Comparison of ENCODE assay signal across 1 cellular context in the genomic region with DNA sequence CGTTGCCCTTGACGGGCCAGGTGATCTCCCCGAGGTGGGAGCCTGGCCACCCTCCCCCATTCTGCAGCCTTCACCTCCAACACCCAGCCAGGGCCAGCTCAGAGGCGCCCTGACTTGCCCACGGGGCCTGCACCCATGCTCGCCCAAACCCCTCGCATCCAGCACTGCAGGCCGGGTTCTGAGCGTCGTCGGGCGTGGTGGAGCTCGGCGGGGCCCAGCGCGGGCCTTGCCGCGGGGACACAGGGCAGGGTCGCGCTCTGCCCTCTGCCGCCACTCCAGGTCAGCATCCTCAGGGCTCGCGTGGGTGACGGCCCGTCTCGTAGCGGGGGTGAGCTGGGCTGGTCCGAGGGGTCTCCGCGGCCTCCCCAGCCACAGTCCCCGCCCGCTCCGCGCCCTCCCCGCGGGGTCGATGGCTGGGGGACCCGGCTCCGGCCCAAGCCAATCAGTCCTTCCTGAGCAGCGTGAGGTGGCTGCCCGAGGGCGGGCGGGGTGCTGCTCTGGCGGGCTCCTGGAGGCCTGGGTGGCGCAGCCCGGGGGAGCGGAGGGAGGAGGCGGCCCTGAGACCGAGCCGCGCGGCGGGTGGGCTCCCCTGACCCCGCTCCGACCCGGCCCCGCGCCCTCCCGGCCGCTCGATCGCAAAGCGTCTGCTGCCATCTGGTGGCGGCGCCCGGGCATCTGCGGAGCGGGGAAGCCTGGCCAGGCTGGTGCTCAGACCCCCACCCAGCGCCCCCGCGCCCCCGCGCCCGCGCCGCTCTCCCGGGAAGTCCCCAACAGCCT.
A peak's percentile ranks its signal among the peaks of the same experiment; 100 is the strongest.
TF ChIP-seq lines count a peak whose summit lies in the region.

No MANE protein-coding gene starts in this region.

TF ChIP-seq in HEK293, 187 proteins besides CTCF, POLR2A, EP300 and RAD21 (continued from another document and continues in another):
- TF ChIP-seq, protein P1, sequence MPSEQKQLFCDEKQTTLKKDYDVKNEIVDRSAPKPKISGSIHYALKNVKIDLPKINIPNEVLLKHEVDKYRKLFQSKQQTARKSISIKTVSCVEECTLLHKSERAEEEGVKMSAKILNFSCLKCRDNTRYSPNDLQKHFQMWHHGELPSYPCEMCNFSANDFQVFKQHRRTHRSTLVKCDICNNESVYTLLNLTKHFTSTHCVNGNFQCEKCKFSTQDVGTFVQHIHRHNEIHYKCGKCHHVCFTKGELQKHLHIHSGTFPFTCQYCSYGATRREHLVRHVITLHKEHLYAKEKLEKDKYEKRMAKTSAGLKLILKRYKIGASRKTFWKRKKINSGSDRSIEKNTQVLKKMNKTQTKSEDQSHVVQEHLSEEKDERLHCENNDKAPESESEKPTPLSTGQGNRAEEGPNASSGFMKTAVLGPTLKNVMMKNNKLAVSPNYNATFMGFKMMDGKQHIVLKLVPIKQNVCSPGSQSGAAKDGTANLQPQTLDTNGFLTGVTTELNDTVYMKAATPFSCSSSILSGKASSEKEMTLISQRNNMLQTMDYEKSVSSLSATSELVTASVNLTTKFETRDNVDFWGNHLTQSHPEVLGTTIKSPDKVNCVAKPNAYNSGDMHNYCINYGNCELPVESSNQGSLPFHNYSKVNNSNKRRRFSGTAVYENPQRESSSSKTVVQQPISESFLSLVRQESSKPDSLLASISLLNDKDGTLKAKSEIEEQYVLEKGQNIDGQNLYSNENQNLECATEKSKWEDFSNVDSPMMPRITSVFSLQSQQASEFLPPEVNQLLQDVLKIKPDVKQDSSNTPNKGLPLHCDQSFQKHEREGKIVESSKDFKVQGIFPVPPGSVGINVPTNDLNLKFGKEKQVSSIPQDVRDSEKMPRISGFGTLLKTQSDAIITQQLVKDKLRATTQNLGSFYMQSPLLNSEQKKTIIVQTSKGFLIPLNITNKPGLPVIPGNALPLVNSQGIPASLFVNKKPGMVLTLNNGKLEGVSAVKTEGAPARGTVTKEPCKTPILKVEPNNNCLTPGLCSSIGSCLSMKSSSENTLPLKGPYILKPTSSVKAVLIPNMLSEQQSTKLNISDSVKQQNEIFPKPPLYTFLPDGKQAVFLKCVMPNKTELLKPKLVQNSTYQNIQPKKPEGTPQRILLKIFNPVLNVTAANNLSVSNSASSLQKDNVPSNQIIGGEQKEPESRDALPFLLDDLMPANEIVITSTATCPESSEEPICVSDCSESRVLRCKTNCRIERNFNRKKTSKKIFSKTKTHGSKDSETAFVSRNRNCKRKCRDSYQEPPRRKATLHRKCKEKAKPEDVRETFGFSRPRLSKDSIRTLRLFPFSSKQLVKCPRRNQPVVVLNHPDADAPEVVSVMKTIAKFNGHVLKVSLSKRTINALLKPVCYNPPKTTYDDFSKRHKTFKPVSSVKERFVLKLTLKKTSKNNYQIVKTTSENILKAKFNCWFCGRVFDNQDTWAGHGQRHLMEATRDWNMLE (tag by site-specific recombination; conservative IDR thresholded peaks at IDR 0.05; ENCODE audit: low read depth) = no peak
- TF ChIP-seq, protein P2, sequence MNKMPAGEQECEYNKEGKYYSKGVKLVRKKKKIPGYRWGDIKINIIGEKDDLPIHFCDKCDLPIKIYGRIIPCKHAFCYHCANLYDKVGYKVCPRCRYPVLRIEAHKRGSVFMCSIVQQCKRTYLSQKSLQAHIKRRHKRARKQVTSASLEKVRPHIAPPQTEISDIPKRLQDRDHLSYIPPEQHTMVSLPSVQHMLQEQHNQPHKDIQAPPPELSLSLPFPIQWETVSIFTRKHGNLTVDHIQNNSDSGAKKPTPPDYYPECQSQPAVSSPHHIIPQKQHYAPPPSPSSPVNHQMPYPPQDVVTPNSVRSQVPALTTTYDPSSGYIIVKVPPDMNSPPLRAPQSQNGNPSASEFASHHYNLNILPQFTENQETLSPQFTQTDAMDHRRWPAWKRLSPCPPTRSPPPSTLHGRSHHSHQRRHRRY (tag by site-specific recombination; IDR thresholded peaks at IDR 0.05) = no peak
- TF ChIP-seq, protein P3, sequence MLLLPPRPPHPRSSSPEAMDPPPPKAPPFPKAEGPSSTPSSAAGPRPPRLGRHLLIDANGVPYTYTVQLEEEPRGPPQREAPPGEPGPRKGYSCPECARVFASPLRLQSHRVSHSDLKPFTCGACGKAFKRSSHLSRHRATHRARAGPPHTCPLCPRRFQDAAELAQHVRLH (tag by site-specific recombination; IDR thresholded peaks at IDR 0.05) = no peak
- TF ChIP-seq, protein P4, sequence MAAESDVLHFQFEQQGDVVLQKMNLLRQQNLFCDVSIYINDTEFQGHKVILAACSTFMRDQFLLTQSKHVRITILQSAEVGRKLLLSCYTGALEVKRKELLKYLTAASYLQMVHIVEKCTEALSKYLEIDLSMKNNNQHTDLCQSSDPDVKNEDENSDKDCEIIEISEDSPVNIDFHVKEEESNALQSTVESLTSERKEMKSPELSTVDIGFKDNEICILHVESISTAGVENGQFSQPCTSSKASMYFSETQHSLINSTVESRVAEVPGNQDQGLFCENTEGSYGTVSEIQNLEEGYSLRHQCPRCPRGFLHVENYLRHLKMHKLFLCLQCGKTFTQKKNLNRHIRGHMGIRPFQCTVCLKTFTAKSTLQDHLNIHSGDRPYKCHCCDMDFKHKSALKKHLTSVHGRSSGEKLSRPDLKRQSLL (tag by site-specific recombination; IDR thresholded peaks at IDR 0.05) = peak; percentile 66; the same call in 1 of the 2 replicates
- TF ChIP-seq, protein P5, sequence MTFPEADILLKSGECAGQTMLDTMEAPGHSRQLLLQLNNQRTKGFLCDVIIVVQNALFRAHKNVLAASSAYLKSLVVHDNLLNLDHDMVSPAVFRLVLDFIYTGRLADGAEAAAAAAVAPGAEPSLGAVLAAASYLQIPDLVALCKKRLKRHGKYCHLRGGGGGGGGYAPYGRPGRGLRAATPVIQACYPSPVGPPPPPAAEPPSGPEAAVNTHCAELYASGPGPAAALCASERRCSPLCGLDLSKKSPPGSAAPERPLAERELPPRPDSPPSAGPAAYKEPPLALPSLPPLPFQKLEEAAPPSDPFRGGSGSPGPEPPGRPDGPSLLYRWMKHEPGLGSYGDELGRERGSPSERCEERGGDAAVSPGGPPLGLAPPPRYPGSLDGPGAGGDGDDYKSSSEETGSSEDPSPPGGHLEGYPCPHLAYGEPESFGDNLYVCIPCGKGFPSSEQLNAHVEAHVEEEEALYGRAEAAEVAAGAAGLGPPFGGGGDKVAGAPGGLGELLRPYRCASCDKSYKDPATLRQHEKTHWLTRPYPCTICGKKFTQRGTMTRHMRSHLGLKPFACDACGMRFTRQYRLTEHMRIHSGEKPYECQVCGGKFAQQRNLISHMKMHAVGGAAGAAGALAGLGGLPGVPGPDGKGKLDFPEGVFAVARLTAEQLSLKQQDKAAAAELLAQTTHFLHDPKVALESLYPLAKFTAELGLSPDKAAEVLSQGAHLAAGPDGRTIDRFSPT (tag by site-specific recombination; IDR thresholded peaks at IDR 0.05) = peak; percentile 65
- TF ChIP-seq, protein P6, sequence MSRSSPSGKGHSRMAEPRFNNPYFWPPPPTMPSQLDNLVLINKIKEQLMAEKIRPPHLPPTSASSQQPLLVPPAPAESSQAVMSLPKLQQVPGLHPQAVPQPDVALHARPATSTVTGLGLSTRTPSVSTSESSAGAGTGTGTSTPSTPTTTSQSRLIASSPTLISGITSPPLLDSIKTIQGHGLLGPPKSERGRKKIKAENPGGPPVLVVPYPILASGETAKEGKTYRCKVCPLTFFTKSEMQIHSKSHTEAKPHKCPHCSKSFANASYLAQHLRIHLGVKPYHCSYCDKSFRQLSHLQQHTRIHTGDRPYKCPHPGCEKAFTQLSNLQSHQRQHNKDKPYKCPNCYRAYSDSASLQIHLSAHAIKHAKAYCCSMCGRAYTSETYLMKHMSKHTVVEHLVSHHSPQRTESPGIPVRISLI (tag by site-specific recombination; IDR thresholded peaks at IDR 0.05) = no peak
- TF ChIP-seq, protein P7, sequence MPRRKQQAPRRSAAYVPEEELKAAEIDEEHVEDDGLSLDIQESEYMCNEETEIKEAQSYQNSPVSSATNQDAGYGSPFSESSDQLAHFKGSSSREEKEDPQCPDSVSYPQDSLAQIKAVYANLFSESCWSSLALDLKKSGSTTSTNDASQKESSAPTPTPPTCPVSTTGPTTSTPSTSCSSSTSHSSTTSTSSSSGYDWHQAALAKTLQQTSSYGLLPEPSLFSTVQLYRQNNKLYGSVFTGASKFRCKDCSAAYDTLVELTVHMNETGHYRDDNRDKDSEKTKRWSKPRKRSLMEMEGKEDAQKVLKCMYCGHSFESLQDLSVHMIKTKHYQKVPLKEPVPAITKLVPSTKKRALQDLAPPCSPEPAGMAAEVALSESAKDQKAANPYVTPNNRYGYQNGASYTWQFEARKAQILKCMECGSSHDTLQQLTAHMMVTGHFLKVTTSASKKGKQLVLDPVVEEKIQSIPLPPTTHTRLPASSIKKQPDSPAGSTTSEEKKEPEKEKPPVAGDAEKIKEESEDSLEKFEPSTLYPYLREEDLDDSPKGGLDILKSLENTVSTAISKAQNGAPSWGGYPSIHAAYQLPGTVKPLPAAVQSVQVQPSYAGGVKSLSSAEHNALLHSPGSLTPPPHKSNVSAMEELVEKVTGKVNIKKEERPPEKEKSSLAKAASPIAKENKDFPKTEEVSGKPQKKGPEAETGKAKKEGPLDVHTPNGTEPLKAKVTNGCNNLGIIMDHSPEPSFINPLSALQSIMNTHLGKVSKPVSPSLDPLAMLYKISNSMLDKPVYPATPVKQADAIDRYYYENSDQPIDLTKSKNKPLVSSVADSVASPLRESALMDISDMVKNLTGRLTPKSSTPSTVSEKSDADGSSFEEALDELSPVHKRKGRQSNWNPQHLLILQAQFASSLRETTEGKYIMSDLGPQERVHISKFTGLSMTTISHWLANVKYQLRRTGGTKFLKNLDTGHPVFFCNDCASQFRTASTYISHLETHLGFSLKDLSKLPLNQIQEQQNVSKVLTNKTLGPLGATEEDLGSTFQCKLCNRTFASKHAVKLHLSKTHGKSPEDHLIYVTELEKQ (tag by site-specific recombination; IDR thresholded peaks at IDR 0.05; ENCODE audit: borderline replicate concordance) = no peak
- TF ChIP-seq, protein P8, sequence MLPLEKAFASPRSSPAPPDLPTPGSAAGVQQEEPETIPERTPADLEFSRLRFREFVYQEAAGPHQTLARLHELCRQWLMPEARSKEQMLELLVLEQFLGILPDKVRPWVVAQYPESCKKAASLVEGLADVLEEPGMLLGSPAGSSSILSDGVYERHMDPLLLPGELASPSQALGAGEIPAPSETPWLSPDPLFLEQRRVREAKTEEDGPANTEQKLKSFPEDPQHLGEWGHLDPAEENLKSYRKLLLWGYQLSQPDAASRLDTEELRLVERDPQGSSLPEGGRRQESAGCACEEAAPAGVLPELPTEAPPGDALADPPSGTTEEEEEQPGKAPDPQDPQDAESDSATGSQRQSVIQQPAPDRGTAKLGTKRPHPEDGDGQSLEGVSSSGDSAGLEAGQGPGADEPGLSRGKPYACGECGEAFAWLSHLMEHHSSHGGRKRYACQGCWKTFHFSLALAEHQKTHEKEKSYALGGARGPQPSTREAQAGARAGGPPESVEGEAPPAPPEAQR (tag by site-specific recombination; IDR thresholded peaks at IDR 0.05) = no peak
- TF ChIP-seq YY1 (tag by site-specific recombination; IDR thresholded peaks at IDR 0.05) = peak; percentile 36; the same call in 1 of the 2 replicates
- TF ChIP-seq ZNF501 (tag by site-specific recombination; IDR thresholded peaks at IDR 0.05) = no peak
- TF ChIP-seq, protein P9, sequence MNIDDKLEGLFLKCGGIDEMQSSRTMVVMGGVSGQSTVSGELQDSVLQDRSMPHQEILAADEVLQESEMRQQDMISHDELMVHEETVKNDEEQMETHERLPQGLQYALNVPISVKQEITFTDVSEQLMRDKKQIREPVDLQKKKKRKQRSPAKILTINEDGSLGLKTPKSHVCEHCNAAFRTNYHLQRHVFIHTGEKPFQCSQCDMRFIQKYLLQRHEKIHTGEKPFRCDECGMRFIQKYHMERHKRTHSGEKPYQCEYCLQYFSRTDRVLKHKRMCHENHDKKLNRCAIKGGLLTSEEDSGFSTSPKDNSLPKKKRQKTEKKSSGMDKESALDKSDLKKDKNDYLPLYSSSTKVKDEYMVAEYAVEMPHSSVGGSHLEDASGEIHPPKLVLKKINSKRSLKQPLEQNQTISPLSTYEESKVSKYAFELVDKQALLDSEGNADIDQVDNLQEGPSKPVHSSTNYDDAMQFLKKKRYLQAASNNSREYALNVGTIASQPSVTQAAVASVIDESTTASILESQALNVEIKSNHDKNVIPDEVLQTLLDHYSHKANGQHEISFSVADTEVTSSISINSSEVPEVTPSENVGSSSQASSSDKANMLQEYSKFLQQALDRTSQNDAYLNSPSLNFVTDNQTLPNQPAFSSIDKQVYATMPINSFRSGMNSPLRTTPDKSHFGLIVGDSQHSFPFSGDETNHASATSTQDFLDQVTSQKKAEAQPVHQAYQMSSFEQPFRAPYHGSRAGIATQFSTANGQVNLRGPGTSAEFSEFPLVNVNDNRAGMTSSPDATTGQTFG (tag by site-specific recombination; IDR thresholded peaks at IDR 0.05; ENCODE audit: borderline replicate concordance) = no peak
- no peak for TF ChIP-seq ZNF837 (tag by site-specific recombination; IDR thresholded peaks at IDR 0.05)
- no peak for TF ChIP-seq ZNF248 (tag by site-specific recombination; IDR thresholded peaks at IDR 0.05)
- TF ChIP-seq OSR2 (tag by site-specific recombination; IDR thresholded peaks at IDR 0.05) = no peak
- TF ChIP-seq TRIM28 (IDR thresholded peaks at IDR 0.05; ENCODE audit: borderline replicate concordance, low read length) = no peak
- TF ChIP-seq, protein P10, sequence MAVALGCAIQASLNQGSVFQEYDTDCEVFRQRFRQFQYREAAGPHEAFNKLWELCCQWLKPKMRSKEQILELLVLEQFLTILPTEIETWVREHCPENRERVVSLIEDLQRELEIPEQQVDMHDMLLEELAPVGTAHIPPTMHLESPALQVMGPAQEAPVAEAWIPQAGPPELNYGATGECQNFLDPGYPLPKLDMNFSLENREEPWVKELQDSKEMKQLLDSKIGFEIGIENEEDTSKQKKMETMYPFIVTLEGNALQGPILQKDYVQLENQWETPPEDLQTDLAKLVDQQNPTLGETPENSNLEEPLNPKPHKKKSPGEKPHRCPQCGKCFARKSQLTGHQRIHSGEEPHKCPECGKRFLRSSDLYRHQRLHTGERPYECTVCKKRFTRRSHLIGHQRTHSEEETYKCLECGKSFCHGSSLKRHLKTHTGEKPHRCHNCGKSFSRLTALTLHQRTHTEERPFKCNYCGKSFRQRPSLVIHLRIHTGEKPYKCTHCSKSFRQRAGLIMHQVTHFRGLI (tag by site-specific recombination; IDR thresholded peaks at IDR 0.05) = 0 out of 2 replicates have a peak, but pooled peaks have one; percentile 14
- no peak for TF ChIP-seq MZF1 (tag by site-specific recombination; IDR thresholded peaks at IDR 0.05; ENCODE audit: borderline replicate concordance)
- TF ChIP-seq ZNF324 (tag by site-specific recombination; IDR thresholded peaks at IDR 0.05) = no peak
- no peak; the same call in 1 of the 2 replicates for TF ChIP-seq KLF9 (tag by site-specific recombination; IDR thresholded peaks at IDR 0.05; ENCODE audit: low read depth)
- no peak for TF ChIP-seq ZNF585B (tag by site-specific recombination; IDR thresholded peaks at IDR 0.05)
- TF ChIP-seq ZBTB8A (tag by site-specific recombination; IDR thresholded peaks at IDR 0.05) = peak; percentile 75
